1 cellular context compared by ENCODE assay signal in the genomic region with DNA sequence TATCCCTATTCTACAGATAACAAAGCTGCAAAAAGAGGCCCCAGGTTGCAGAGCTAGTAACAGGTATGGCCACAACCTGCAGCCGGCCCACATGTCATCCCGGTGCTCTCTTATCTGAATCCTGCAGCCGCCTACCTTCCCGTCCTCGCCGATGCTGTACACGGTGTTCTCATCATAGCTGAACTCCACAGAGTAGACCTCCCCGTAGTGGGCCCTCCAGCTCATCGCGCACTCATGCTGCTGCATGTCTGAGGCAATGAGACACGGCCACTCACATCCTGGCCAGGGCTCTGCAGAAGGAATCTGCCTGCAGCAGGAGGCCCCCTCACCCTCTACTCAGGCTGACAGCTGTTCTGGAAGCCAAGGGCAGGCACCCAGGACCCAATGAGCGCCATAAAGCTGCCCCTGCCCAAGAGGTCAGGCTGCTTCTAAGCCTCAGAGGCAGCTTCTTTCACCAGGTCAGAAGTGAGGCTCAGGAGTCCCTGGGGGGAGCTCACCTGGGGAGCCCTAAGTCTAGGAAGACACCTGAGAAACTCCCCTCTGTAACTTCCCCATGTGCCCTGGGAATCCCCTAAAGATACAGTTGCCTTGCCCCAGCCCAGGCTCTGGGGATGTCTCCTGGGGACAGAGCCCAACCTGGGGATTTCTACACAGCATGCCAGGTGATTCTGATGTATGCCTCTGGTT.
TF ChIP-seq lines count a peak whose summit lies in the region.

No MANE protein-coding gene starts in this region.

TF ChIP-seq in GM12878, 131 proteins besides CTCF, POLR2A, EP300 and RAD21 (continued from another document and continues in another):
- TF ChIP-seq, protein P1, sequence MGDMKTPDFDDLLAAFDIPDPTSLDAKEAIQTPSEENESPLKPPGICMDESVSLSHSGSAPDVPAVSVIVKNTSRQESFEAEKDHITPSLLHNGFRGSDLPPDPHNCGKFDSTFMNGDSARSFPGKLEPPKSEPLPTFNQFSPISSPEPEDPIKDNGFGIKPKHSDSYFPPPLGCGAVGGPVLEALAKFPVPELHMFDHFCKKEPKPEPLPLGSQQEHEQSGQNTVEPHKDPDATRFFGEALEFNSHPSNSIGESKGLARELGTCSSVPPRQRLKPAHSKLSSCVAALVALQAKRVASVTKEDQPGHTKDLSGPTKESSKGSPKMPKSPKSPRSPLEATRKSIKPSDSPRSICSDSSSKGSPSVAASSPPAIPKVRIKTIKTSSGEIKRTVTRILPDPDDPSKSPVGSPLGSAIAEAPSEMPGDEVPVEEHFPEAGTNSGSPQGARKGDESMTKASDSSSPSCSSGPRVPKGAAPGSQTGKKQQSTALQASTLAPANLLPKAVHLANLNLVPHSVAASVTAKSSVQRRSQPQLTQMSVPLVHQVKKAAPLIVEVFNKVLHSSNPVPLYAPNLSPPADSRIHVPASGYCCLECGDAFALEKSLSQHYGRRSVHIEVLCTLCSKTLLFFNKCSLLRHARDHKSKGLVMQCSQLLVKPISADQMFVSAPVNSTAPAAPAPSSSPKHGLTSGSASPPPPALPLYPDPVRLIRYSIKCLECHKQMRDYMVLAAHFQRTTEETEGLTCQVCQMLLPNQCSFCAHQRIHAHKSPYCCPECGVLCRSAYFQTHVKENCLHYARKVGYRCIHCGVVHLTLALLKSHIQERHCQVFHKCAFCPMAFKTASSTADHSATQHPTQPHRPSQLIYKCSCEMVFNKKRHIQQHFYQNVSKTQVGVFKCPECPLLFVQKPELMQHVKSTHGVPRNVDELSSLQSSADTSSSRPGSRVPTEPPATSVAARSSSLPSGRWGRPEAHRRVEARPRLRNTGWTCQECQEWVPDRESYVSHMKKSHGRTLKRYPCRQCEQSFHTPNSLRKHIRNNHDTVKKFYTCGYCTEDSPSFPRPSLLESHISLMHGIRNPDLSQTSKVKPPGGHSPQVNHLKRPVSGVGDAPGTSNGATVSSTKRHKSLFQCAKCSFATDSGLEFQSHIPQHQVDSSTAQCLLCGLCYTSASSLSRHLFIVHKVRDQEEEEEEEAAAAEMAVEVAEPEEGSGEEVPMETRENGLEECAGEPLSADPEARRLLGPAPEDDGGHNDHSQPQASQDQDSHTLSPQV (IDR thresholded peaks at IDR 0.05): no peak
- TF ChIP-seq HDAC2 (IDR thresholded peaks at IDR 0.05) (no peak), RB1 (IDR thresholded peaks at IDR 0.05; ENCODE audit: borderline replicate concordance) (peak; percentile 74; the same call in 1 of the 2 replicates), SUZ12 (IDR thresholded peaks at IDR 0.05; ENCODE audit: unreplicated experiment) (no peak), TCF3 (IDR thresholded peaks at IDR 0.05; ENCODE audit: borderline replicate concordance, insufficient read depth, low read depth, low read length) (no peak), FOS (IDR thresholded peaks at IDR 0.05; ENCODE audit: borderline replicate concordance, extremely low read depth, insufficient read length) (no peak), MEF2B (IDR thresholded peaks at IDR 0.05; ENCODE audit: partially characterized antibody, poor library complexity, severe bottlenecking) (peak; percentile 98), PML (IDR thresholded peaks at IDR 0.05; ENCODE audit: low read length) (0 out of 2 replicates have a peak, but pooled peaks have one; percentile 32), RBBP5 (conservative IDR thresholded peaks at IDR 0.05) (no peak), ZNF217 (IDR thresholded peaks at IDR 0.05) (no peak), BHLHE40 (IDR thresholded peaks at IDR 0.05; ENCODE audit: borderline replicate concordance in 1 of 2, low read depth in 2 of 2, low read length in 1 of 2) (peak; percentile 24; a peak in 1 of 4 replicates), NR2C1 (IDR thresholded peaks at IDR 0.05) (no peak), TCF12 (IDR thresholded peaks at IDR 0.05; ENCODE audit: low read depth, low read length) (peak; percentile 65; the same call in 1 of the 2 replicates), GATAD2B (conservative IDR thresholded peaks at IDR 0.05; ENCODE audit: low read depth) (peak; percentile 87; the same call in 1 of the 2 replicates), ESRRA (IDR thresholded peaks at IDR 0.05; ENCODE audit: low read length) (no peak), SPI1 (IDR thresholded peaks at IDR 0.05; ENCODE audit: borderline replicate concordance, insufficient read depth, low read depth, low read length) (no peak), MXI1 (IDR thresholded peaks at IDR 0.05; ENCODE audit: low read depth, low read length) (no peak), NRF1 (conservative IDR thresholded peaks at IDR 0.05; ENCODE audit: low read depth, low read length) (no peak), SP1 (IDR thresholded peaks at IDR 0.05; ENCODE audit: low read depth, low read length) (no peak), SMARCA5 (IDR thresholded peaks at IDR 0.05) (no peak), DPF2 (IDR thresholded peaks at IDR 0.05) (peak; percentile 44; the same call in 1 of the 2 replicates), CHD4 (IDR thresholded peaks at IDR 0.05) (no peak), CREB1 (IDR thresholded peaks at IDR 0.05; ENCODE audit: low read depth) (no peak), FOXM1 (IDR thresholded peaks at IDR 0.05; ENCODE audit: low read depth, low read length) (no peak), MYB (IDR thresholded peaks at IDR 0.05; ENCODE audit: borderline replicate concordance, low read depth, low read length) (no peak), IKZF2 (IDR thresholded peaks at IDR 0.05) (peak in 1 of 2 experiments; percentile 42; a peak in 1 of 4 replicates), SMAD1 (IDR thresholded peaks at IDR 0.05; ENCODE audit: low read depth, partially characterized antibody) (no peak), BACH1 (IDR thresholded peaks at IDR 0.05; ENCODE audit: borderline replicate concordance) (peak; percentile 49; the same call in 1 of the 2 replicates), SREBF1 (IDR thresholded peaks at IDR 0.05; ENCODE audit: low read length) (no peak), STAT1 (conservative IDR thresholded peaks at IDR 0.05) (no peak), NFYA (IDR thresholded peaks at IDR 0.05; ENCODE audit: borderline replicate concordance, low read depth, low read length) (no peak), RUNX3 (IDR thresholded peaks at IDR 0.05; ENCODE audit: low read length) (peak; percentile 46; the same call in 1 of the 2 replicates), CBX5 (IDR thresholded peaks at IDR 0.05; ENCODE audit: low read depth) (no peak), EED (IDR thresholded peaks at IDR 0.05; ENCODE audit: low read depth) (peak; percentile 35), HDGF (IDR thresholded peaks at IDR 0.05) (no peak), MTA3 (IDR thresholded peaks at IDR 0.05; ENCODE audit: borderline replicate concordance, low read length) (no peak), NR2C2 (IDR thresholded peaks at IDR 0.05; ENCODE audit: borderline replicate concordance, control insufficient read depth, insufficient read length, low read depth) (no peak), MTA2 (IDR thresholded peaks at IDR 0.05; ENCODE audit: low read depth) (no peak)
- TF ChIP-seq, protein P2, sequence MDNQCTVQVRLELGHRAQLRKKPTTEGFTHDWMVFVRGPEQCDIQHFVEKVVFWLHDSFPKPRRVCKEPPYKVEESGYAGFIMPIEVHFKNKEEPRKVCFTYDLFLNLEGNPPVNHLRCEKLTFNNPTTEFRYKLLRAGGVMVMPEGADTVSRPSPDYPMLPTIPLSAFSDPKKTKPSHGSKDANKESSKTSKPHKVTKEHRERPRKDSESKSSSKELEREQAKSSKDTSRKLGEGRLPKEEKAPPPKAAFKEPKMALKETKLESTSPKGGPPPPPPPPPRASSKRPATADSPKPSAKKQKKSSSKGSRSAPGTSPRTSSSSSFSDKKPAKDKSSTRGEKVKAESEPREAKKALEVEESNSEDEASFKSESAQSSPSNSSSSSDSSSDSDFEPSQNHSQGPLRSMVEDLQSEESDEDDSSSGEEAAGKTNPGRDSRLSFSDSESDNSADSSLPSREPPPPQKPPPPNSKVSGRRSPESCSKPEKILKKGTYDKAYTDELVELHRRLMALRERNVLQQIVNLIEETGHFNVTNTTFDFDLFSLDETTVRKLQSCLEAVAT (IDR thresholded peaks at IDR 0.05): peak; percentile 82
- TF ChIP-seq, protein P3, sequence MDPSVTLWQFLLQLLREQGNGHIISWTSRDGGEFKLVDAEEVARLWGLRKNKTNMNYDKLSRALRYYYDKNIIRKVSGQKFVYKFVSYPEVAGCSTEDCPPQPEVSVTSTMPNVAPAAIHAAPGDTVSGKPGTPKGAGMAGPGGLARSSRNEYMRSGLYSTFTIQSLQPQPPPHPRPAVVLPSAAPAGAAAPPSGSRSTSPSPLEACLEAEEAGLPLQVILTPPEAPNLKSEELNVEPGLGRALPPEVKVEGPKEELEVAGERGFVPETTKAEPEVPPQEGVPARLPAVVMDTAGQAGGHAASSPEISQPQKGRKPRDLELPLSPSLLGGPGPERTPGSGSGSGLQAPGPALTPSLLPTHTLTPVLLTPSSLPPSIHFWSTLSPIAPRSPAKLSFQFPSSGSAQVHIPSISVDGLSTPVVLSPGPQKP (IDR thresholded peaks at IDR 0.05; ENCODE audit: low read depth, low read length): no peak
- TF ChIP-seq, protein P4, sequence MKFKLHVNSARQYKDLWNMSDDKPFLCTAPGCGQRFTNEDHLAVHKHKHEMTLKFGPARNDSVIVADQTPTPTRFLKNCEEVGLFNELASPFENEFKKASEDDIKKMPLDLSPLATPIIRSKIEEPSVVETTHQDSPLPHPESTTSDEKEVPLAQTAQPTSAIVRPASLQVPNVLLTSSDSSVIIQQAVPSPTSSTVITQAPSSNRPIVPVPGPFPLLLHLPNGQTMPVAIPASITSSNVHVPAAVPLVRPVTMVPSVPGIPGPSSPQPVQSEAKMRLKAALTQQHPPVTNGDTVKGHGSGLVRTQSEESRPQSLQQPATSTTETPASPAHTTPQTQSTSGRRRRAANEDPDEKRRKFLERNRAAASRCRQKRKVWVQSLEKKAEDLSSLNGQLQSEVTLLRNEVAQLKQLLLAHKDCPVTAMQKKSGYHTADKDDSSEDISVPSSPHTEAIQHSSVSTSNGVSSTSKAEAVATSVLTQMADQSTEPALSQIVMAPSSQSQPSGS (IDR thresholded peaks at IDR 0.05; ENCODE audit: low read length): peak; percentile 46; the same call in 1 of the 2 replicates
- TF ChIP-seq, protein P5, sequence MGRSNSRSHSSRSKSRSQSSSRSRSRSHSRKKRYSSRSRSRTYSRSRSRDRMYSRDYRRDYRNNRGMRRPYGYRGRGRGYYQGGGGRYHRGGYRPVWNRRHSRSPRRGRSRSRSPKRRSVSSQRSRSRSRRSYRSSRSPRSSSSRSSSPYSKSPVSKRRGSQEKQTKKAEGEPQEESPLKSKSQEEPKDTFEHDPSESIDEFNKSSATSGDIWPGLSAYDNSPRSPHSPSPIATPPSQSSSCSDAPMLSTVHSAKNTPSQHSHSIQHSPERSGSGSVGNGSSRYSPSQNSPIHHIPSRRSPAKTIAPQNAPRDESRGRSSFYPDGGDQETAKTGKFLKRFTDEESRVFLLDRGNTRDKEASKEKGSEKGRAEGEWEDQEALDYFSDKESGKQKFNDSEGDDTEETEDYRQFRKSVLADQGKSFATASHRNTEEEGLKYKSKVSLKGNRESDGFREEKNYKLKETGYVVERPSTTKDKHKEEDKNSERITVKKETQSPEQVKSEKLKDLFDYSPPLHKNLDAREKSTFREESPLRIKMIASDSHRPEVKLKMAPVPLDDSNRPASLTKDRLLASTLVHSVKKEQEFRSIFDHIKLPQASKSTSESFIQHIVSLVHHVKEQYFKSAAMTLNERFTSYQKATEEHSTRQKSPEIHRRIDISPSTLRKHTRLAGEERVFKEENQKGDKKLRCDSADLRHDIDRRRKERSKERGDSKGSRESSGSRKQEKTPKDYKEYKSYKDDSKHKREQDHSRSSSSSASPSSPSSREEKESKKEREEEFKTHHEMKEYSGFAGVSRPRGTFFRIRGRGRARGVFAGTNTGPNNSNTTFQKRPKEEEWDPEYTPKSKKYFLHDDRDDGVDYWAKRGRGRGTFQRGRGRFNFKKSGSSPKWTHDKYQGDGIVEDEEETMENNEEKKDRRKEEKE (IDR thresholded peaks at IDR 0.05): no peak
- TF ChIP-seq, protein P6, sequence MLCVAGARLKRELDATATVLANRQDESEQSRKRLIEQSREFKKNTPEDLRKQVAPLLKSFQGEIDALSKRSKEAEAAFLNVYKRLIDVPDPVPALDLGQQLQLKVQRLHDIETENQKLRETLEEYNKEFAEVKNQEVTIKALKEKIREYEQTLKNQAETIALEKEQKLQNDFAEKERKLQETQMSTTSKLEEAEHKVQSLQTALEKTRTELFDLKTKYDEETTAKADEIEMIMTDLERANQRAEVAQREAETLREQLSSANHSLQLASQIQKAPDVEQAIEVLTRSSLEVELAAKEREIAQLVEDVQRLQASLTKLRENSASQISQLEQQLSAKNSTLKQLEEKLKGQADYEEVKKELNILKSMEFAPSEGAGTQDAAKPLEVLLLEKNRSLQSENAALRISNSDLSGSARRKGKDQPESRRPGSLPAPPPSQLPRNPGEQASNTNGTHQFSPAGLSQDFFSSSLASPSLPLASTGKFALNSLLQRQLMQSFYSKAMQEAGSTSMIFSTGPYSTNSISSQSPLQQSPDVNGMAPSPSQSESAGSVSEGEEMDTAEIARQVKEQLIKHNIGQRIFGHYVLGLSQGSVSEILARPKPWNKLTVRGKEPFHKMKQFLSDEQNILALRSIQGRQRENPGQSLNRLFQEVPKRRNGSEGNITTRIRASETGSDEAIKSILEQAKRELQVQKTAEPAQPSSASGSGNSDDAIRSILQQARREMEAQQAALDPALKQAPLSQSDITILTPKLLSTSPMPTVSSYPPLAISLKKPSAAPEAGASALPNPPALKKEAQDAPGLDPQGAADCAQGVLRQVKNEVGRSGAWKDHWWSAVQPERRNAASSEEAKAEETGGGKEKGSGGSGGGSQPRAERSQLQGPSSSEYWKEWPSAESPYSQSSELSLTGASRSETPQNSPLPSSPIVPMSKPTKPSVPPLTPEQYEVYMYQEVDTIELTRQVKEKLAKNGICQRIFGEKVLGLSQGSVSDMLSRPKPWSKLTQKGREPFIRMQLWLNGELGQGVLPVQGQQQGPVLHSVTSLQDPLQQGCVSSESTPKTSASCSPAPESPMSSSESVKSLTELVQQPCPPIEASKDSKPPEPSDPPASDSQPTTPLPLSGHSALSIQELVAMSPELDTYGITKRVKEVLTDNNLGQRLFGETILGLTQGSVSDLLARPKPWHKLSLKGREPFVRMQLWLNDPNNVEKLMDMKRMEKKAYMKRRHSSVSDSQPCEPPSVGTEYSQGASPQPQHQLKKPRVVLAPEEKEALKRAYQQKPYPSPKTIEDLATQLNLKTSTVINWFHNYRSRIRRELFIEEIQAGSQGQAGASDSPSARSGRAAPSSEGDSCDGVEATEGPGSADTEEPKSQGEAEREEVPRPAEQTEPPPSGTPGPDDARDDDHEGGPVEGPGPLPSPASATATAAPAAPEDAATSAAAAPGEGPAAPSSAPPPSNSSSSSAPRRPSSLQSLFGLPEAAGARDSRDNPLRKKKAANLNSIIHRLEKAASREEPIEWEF (IDR thresholded peaks at IDR 0.05; ENCODE audit: insufficient replicate concordance, low read depth, low read length): no peak
